ENCODE assay signal across 1 cellular context in genomic region chr1:153946622-153947246, GRCh38.
TF ChIP-seq lines count a peak whose summit lies in the region.

A gene with protein sequence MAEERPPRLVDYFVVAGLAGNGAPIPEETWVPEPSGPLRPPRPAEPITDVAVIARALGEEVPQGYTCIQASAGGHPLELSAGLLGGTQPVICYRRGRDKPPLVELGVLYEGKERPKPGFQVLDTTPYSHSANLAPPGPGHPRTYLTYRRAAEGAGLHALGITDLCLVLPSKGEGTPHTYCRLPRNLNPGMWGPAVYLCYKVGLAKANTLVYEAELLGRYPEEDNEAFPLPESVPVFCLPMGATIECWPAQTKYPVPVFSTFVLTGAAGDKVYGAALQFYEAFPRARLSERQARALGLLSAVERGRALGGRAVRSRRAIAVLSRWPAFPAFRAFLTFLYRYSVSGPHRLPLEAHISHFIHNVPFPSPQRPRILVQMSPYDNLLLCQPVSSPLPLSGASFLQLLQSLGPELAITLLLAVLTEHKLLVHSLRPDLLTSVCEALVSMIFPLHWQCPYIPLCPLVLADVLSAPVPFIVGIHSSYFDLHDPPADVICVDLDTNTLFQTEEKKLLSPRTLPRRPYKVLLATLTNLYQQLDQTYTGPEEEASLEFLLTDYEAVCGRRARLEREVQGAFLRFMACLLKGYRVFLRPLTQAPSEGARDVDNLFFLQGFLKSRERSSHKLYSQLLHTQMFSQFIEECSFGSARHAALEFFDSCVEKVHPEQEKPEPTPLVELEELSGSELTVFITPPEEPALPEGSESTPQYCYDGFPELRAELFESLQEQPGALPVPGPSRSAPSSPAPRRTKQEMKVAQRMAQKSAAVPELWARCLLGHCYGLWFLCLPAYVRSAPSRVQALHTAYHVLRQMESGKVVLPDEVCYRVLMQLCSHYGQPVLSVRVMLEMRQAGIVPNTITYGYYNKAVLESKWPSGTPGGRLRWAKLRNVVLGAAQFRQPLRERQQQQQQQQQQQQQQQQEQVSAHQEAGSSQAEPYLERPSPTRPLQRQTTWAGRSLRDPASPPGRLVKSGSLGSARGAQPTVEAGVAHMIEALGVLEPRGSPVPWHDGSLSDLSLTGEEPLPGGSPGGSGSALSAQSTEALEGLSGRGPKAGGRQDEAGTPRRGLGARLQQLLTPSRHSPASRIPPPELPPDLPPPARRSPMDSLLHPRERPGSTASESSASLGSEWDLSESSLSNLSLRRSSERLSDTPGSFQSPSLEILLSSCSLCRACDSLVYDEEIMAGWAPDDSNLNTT (N-terminal part only) (minus strand): TSS chr1:153946718. CDS start chr1:153944374, 2,344 bp downstream.

TF ChIP-seq in HepG2, 621 proteins besides CTCF, POLR2A, EP300 and RAD21 (continued from another document and continues in another):
- no peak for TF ChIP-seq ATF1 (CRISPR knock-in tag; IDR thresholded peaks at IDR 0.05)
- TF ChIP-seq, protein P1, sequence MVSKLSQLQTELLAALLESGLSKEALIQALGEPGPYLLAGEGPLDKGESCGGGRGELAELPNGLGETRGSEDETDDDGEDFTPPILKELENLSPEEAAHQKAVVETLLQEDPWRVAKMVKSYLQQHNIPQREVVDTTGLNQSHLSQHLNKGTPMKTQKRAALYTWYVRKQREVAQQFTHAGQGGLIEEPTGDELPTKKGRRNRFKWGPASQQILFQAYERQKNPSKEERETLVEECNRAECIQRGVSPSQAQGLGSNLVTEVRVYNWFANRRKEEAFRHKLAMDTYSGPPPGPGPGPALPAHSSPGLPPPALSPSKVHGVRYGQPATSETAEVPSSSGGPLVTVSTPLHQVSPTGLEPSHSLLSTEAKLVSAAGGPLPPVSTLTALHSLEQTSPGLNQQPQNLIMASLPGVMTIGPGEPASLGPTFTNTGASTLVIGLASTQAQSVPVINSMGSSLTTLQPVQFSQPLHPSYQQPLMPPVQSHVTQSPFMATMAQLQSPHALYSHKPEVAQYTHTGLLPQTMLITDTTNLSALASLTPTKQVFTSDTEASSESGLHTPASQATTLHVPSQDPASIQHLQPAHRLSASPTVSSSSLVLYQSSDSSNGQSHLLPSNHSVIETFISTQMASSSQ (IDR thresholded peaks at IDR 0.05; ENCODE audit: low read depth): no peak
- TF ChIP-seq, protein P1 (CRISPR knock-in tag; IDR thresholded peaks at IDR 0.05; ENCODE audit: borderline replicate concordance): no peak; the same call in 1 of the 2 replicates
- no peak for TF ChIP-seq SMYD3 (CRISPR knock-in tag; IDR thresholded peaks at IDR 0.05)
- peak; percentile 83 for TF ChIP-seq ZNF556 (CRISPR knock-in tag; IDR thresholded peaks at IDR 0.05; ENCODE audit: borderline replicate concordance)
- no peak for TF ChIP-seq ZNF557 (CRISPR knock-in tag; IDR thresholded peaks at IDR 0.05)
- no peak for TF ChIP-seq SIN3B (IDR thresholded peaks at IDR 0.05; ENCODE audit: low read length)
- no peak; the same call in 1 of the 2 replicates for TF ChIP-seq ZBTB14 (CRISPR knock-in tag; IDR thresholded peaks at IDR 0.05)
- TF ChIP-seq, protein P2, sequence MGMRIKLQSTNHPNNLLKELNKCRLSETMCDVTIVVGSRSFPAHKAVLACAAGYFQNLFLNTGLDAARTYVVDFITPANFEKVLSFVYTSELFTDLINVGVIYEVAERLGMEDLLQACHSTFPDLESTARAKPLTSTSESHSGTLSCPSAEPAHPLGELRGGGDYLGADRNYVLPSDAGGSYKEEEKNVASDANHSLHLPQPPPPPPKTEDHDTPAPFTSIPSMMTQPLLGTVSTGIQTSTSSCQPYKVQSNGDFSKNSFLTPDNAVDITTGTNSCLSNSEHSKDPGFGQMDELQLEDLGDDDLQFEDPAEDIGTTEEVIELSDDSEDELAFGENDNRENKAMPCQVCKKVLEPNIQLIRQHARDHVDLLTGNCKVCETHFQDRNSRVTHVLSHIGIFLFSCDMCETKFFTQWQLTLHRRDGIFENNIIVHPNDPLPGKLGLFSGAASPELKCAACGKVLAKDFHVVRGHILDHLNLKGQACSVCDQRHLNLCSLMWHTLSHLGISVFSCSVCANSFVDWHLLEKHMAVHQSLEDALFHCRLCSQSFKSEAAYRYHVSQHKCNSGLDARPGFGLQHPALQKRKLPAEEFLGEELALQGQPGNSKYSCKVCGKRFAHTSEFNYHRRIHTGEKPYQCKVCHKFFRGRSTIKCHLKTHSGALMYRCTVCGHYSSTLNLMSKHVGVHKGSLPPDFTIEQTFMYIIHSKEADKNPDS (CRISPR knock-in tag; IDR thresholded peaks at IDR 0.05): no peak
- TF ChIP-seq FOXO1 (CRISPR knock-in tag; IDR thresholded peaks at IDR 0.05): no peak; the same call in 1 of the 2 replicates
- TF ChIP-seq KLF15 (CRISPR knock-in tag; IDR thresholded peaks at IDR 0.05; ENCODE audit: borderline replicate concordance): no peak
- TF ChIP-seq, protein P3, sequence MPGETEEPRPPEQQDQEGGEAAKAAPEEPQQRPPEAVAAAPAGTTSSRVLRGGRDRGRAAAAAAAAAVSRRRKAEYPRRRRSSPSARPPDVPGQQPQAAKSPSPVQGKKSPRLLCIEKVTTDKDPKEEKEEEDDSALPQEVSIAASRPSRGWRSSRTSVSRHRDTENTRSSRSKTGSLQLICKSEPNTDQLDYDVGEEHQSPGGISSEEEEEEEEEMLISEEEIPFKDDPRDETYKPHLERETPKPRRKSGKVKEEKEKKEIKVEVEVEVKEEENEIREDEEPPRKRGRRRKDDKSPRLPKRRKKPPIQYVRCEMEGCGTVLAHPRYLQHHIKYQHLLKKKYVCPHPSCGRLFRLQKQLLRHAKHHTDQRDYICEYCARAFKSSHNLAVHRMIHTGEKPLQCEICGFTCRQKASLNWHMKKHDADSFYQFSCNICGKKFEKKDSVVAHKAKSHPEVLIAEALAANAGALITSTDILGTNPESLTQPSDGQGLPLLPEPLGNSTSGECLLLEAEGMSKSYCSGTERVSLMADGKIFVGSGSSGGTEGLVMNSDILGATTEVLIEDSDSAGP (CRISPR knock-in tag; IDR thresholded peaks at IDR 0.05; ENCODE audit: borderline replicate concordance): peak; percentile 65; the same call in 1 of the 2 replicates
- TF ChIP-seq SRSF9 (IDR thresholded peaks at IDR 0.05; ENCODE audit: borderline replicate concordance, insufficient read depth, low read depth, low read length, poor library complexity, severe bottlenecking): no peak
- TF ChIP-seq HOXA3 (CRISPR knock-in tag; IDR thresholded peaks at IDR 0.05): peak; percentile 69
- peak; percentile 37; the same call in 1 of the 2 replicates for TF ChIP-seq CBX5 (CRISPR knock-in tag; IDR thresholded peaks at IDR 0.05; ENCODE audit: borderline replicate concordance)
- no peak for TF ChIP-seq ZNF563 (CRISPR knock-in tag; IDR thresholded peaks at IDR 0.05)
- TF ChIP-seq NRL (CRISPR knock-in tag; IDR thresholded peaks at IDR 0.05; ENCODE audit: borderline replicate concordance): no peak
- TF ChIP-seq DR1 (CRISPR knock-in tag; IDR thresholded peaks at IDR 0.05): no peak
- TF ChIP-seq SYNCRIP (IDR thresholded peaks at IDR 0.05; ENCODE audit: insufficient read depth, low read depth, low read length): no peak
- TF ChIP-seq ARID2 (CRISPR knock-in tag; IDR thresholded peaks at IDR 0.05; ENCODE audit: borderline replicate concordance): no peak
- no peak for TF ChIP-seq ZNF567 (CRISPR knock-in tag; IDR thresholded peaks at IDR 0.05; ENCODE audit: borderline replicate concordance)
- TF ChIP-seq DNMT3B (CRISPR knock-in tag; conservative IDR thresholded peaks at IDR 0.05): no peak
- 0 out of 2 replicates have a peak, but pooled peaks have one; percentile 65 for TF ChIP-seq KDM4B (CRISPR knock-in tag; IDR thresholded peaks at IDR 0.05)
- TF ChIP-seq THAP7 (CRISPR knock-in tag; IDR thresholded peaks at IDR 0.05): no peak
- TF ChIP-seq NONO (IDR thresholded peaks at IDR 0.05): no peak
- peak; percentile 64 for TF ChIP-seq NONO (CRISPR knock-in tag; conservative IDR thresholded peaks at IDR 0.05)
- no peak; the same call in 1 of the 2 replicates for TF ChIP-seq GABPA (IDR thresholded peaks at IDR 0.05; ENCODE audit: low read depth, low read length)
- peak; percentile 43; the same call in 1 of the 2 replicates for TF ChIP-seq GABPA (CRISPR knock-in tag; IDR thresholded peaks at IDR 0.05; ENCODE audit: low read depth)
- TF ChIP-seq ZNF12 (CRISPR knock-in tag; IDR thresholded peaks at IDR 0.05): 0 out of 2 replicates have a peak, but pooled peaks have one; percentile 20
- no peak for TF ChIP-seq ZNF263 (CRISPR knock-in tag; IDR thresholded peaks at IDR 0.05)
- TF ChIP-seq EHMT2 (IDR thresholded peaks at IDR 0.05; ENCODE audit: borderline replicate concordance, low read depth, low read length): no peak
- no peak for TF ChIP-seq TMF1 (CRISPR knock-in tag; IDR thresholded peaks at IDR 0.05; ENCODE audit: low read depth)
- TF ChIP-seq, protein P4, sequence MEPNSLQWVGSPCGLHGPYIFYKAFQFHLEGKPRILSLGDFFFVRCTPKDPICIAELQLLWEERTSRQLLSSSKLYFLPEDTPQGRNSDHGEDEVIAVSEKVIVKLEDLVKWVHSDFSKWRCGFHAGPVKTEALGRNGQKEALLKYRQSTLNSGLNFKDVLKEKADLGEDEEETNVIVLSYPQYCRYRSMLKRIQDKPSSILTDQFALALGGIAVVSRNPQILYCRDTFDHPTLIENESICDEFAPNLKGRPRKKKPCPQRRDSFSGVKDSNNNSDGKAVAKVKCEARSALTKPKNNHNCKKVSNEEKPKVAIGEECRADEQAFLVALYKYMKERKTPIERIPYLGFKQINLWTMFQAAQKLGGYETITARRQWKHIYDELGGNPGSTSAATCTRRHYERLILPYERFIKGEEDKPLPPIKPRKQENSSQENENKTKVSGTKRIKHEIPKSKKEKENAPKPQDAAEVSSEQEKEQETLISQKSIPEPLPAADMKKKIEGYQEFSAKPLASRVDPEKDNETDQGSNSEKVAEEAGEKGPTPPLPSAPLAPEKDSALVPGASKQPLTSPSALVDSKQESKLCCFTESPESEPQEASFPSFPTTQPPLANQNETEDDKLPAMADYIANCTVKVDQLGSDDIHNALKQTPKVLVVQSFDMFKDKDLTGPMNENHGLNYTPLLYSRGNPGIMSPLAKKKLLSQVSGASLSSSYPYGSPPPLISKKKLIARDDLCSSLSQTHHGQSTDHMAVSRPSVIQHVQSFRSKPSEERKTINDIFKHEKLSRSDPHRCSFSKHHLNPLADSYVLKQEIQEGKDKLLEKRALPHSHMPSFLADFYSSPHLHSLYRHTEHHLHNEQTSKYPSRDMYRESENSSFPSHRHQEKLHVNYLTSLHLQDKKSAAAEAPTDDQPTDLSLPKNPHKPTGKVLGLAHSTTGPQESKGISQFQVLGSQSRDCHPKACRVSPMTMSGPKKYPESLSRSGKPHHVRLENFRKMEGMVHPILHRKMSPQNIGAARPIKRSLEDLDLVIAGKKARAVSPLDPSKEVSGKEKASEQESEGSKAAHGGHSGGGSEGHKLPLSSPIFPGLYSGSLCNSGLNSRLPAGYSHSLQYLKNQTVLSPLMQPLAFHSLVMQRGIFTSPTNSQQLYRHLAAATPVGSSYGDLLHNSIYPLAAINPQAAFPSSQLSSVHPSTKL (CRISPR knock-in tag; IDR thresholded peaks at IDR 0.05): peak; percentile 62; the same call in 1 of the 2 replicates
- no peak for TF ChIP-seq HIVEP1 (CRISPR knock-in tag; IDR thresholded peaks at IDR 0.05)
- TF ChIP-seq ZNF792 (CRISPR knock-in tag; IDR thresholded peaks at IDR 0.05): no peak
- no peak for TF ChIP-seq SCMH1 (CRISPR knock-in tag; IDR thresholded peaks at IDR 0.05; ENCODE audit: borderline replicate concordance)
- TF ChIP-seq ZNF616 (CRISPR knock-in tag; IDR thresholded peaks at IDR 0.05; ENCODE audit: low read depth): no peak
- no peak for TF ChIP-seq MTA3 (CRISPR knock-in tag; IDR thresholded peaks at IDR 0.05)
- TF ChIP-seq CBX1 (IDR thresholded peaks at IDR 0.05; ENCODE audit: low read depth): peak; percentile 86
- no peak for TF ChIP-seq GTF2F1 (IDR thresholded peaks at IDR 0.05; ENCODE audit: low read length)
- TF ChIP-seq ZNF446 (CRISPR knock-in tag; IDR thresholded peaks at IDR 0.05): no peak
- TF ChIP-seq RCOR2 (CRISPR knock-in tag; IDR thresholded peaks at IDR 0.05): no peak
- no peak for TF ChIP-seq ZNF30 (CRISPR knock-in tag; IDR thresholded peaks at IDR 0.05)
- no peak for TF ChIP-seq ZNF83 (CRISPR knock-in tag; IDR thresholded peaks at IDR 0.05; ENCODE audit: borderline replicate concordance)
- TF ChIP-seq BATF2 (CRISPR knock-in tag; IDR thresholded peaks at IDR 0.05): no peak
- peak; percentile 98 for TF ChIP-seq RXRB (CRISPR knock-in tag; IDR thresholded peaks at IDR 0.05; ENCODE audit: borderline replicate concordance)
- no peak for TF ChIP-seq ZNF496 (CRISPR knock-in tag; IDR thresholded peaks at IDR 0.05; ENCODE audit: insufficient replicate concordance)
- no peak for TF ChIP-seq ZMYM2 (CRISPR knock-in tag; IDR thresholded peaks at IDR 0.05)
- TF ChIP-seq ZNF451 (CRISPR knock-in tag; IDR thresholded peaks at IDR 0.05): peak; percentile 91; the same call in 1 of the 2 replicates
